ENCODE assay signal across 19 cellular contexts in the genomic region with DNA sequence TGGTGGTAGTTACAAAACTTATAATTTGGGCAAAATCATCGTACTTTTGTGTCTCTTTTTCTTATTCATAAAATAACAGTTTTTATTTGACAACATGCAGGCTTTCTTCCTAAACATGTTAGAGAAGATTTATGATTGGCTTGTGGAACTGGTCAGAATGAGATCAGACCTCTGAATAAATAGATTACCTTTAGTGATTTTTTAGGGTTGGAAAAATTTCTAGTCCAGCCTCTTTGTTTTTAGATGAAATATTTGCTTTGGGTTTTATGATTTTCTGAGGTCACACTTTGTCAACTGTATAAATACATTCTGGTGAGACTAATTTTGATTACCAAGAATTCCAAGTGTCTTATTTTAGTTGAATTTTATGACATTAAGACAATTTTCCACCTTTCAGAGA. TPM values are rescaled to one million over a fixed set of nuclear protein-coding genes. Genes with fewer than 3 reads are reported as not detected.
DNase-seq lines count a peak whose midpoint lies in the region; ATAC-seq and TF ChIP-seq lines count a peak whose summit lies in the region.
"Had no signal": no experiment of that assay in that cellular context is flagged by ENCODE, and none has a peak within 500 bp of the region (broad histone marks: within the 10 kb centered on the region; RNA-seq: fewer than 3 reads in every experiment).

No MANE protein-coding gene starts in this region.

- H3K4me3 ChIP-seq in DND-41 (ENCODE audit: low read depth in 1 of 2, low read length in 2 of 2) (no peak overlapping the region), suprapubic skin (no peak overlapping the region)
- no peak overlapping the region for H3K4me3 ChIP-seq in CD4-positive, alpha-beta memory T cell (ENCODE audit: low read length in 2 of 2)
- H3K4me3 ChIP-seq: A549, GM23248, PC-9, SJCRH30 had no signal

- 85% methylated on average over 1 of the region's 1 CpG for WGBS in suprapubic skin

- H3K27me3 Mint-ChIP-seq in activated B cell treated with CpG ODN at 0.5 μM for 24 hours = no peaks in the 10 kb centered on the region
- H3K27me3 Mint-ChIP-seq in nephron progenitor cell (ENCODE audit: low read depth, poor library complexity) = no peaks in the 10 kb centered on the region
- no peaks in the 10 kb centered on the region for H3K27me3 Mint-ChIP-seq in CD4-positive, alpha-beta memory T cell

- TF ChIP-seq POLR2A in suprapubic skin (IDR thresholded peaks at IDR 0.05) = no peak

- POLR2A ChIA-PET in activated B cell treated with CpG ODN at 0.5 μM for 24 hours (lab: Charles Lee) = interaction anchor here (0.7 to 1.7 kb wide), 5 partner anchors 13 to 88 kb away, joined by 3 to 11 read pairs (median 4); a partner anchor contains a TSS
- POLR2A ChIA-PET in CD4-positive, alpha-beta memory T cell (lab: Charles Lee; ENCODE audit: partially characterized antibody) = no interaction called here

- intact Hi-C loops in activated B cell treated with CpG ODN at 0.5 μM for 24 hours (cut with micrococcal nuclease) = no loop called here
- intact Hi-C loops in CD4-positive, alpha-beta memory T cell (cut with micrococcal nuclease) = no loop called here

- H3K27ac Mint-ChIP-seq in activated B cell treated with CpG ODN at 0.5 μM for 24 hours = peak overlapping the region; percentile 73
- peak overlapping the region; percentile 43 for H3K27ac Mint-ChIP-seq in nephron progenitor cell
- H3K27ac Mint-ChIP-seq in CD4-positive, alpha-beta memory T cell = peak overlapping the region in 2 of 7 donors; percentile 26 to 37
- H3K27ac Mint-ChIP-seq: HFFc6 had no signal

- H2AFZ ChIP-seq in DND-41 (ENCODE audit: low read depth, low read length) = no peak overlapping the region
- H2AFZ ChIP-seq: GM23248, PC-9 had no signal

- H3K36me3 ChIP-seq in DND-41 (ENCODE audit: insufficient read depth, low read length) = peaks cover 33% of the 10 kb centered on the region
- peaks cover 41% of the 10 kb centered on the region for H3K36me3 ChIP-seq in KOPT-K1 (ENCODE audit: insufficient read depth, low read length)
- H3K36me3 ChIP-seq in CD4-positive, alpha-beta memory T cell (ENCODE audit: insufficient read depth, low read length) = no peaks in the 10 kb centered on the region
- H3K36me3 ChIP-seq in suprapubic skin = peaks cover 5% of the 10 kb centered on the region
- H3K36me3 ChIP-seq: SJCRH30 had no signal

- no peaks in the 10 kb centered on the region for H3K27me3 ChIP-seq in DND-41 (ENCODE audit: insufficient read depth, low read length, poor library complexity)
- no peaks in the 10 kb centered on the region for H3K27me3 ChIP-seq in CD4-positive, alpha-beta memory T cell (ENCODE audit: insufficient read depth, low read length)
- H3K27me3 ChIP-seq in suprapubic skin = no peaks in the 10 kb centered on the region
- H3K27me3 ChIP-seq: SJCRH30 had no signal

- TF ChIP-seq CTCF in DND-41 (IDR thresholded peaks at IDR 0.05; ENCODE audit: borderline replicate concordance, extremely low read depth, low read length, poor library complexity, severe bottlenecking) = no peak
- no peak for TF ChIP-seq CTCF in activated B cell treated with CpG ODN at 0.5 μM for 24 hours (IDR thresholded peaks at IDR 0.05)
- TF ChIP-seq CTCF in nephron progenitor cell (IDR thresholded peaks at IDR 0.05) = no peak
- TF ChIP-seq CTCF in suprapubic skin (IDR thresholded peaks at IDR 0.05) = no peak

- H3K4me1 ChIP-seq in DND-41 (ENCODE audit: insufficient read depth, low read length) (peaks cover 28% of the 10 kb centered on the region), suprapubic skin (no peaks in the 10 kb centered on the region)
- peaks cover 18% of the 10 kb centered on the region for H3K4me1 ChIP-seq in CD4-positive, alpha-beta memory T cell (ENCODE audit: insufficient read depth, low read length)
- H3K4me1 ChIP-seq: SJCRH30 had no signal

- H3K79me2 ChIP-seq in DND-41 (ENCODE audit: insufficient read depth, low read length) = peaks cover 96% of the 10 kb centered on the region

- no peak overlapping the region for H3K4me2 ChIP-seq in DND-41 (ENCODE audit: insufficient read depth, low read length)
- H3K4me2 ChIP-seq: A549, PC-9 had no signal

- peaks cover 39% of the 10 kb centered on the region for H3K4me1 Mint-ChIP-seq in activated B cell treated with CpG ODN at 0.5 μM for 24 hours
- peaks cover 21% of the 10 kb centered on the region for H3K4me1 Mint-ChIP-seq in nephron progenitor cell
- H3K4me1 Mint-ChIP-seq in CD4-positive, alpha-beta memory T cell = peaks cover 16 to 32% (median 18%) of the 10 kb centered on the region in 4 donors

- no peak for TF ChIP-seq EP300 in suprapubic skin (IDR thresholded peaks at IDR 0.05)

- CTCF ChIA-PET in activated B cell treated with CpG ODN at 0.5 μM for 24 hours (lab: Charles Lee) = no interaction called here
- CTCF ChIA-PET in CD4-positive, alpha-beta memory T cell (lab: Charles Lee; ENCODE audit: partially characterized antibody) = interaction anchor here (1.0 to 1.6 kb wide), 2 partner anchors 29 to 79 kb away, joined by 3 read pairs; a partner anchor contains a TSS

- H4K20me1 ChIP-seq in DND-41 (ENCODE audit: insufficient read depth, low read length) = peaks cover 32% of the 10 kb centered on the region; the same call in 1 of the 2 replicates

- H3K9me3 Mint-ChIP-seq in activated B cell treated with CpG ODN at 0.5 μM for 24 hours = no peaks in the 10 kb centered on the region
- peaks cover 10% of the 10 kb centered on the region for H3K9me3 Mint-ChIP-seq in nephron progenitor cell
- H3K9me3 Mint-ChIP-seq in CD4-positive, alpha-beta memory T cell = peaks cover 0 to 3% (median 0%) of the 10 kb centered on the region in 8 donors
- H3K9me3 Mint-ChIP-seq: HFFc6 had no signal

- ATAC-seq in DND-41 (ENCODE audit: insufficient read depth, low read depth) = no peak
- no peak for ATAC-seq in activated B cell treated with CpG ODN at 0.5 μM for 24 hours (ENCODE audit: low read depth)
- ATAC-seq: A549 had no signal

- H3K4me3 Mint-ChIP-seq in activated B cell treated with CpG ODN at 0.5 μM for 24 hours (no peak overlapping the region), nephron progenitor cell (no peak overlapping the region)
- no peak overlapping the region for H3K4me3 Mint-ChIP-seq in CD4-positive, alpha-beta memory T cell
- H3K4me3 Mint-ChIP-seq: HFFc6 had no signal

- H3K9ac ChIP-seq in DND-41 (ENCODE audit: low read depth, low read length) = no peak overlapping the region
- H3K9ac ChIP-seq: GM23248 had no signal

- H3K9me3 ChIP-seq in DND-41 (ENCODE audit: insufficient read depth, low read length, severe bottlenecking) (no peaks in the 10 kb centered on the region), KOPT-K1 (ENCODE audit: insufficient read depth, low read length, poor library complexity, severe bottlenecking) (peaks cover 13% of the 10 kb centered on the region), suprapubic skin (no peaks in the 10 kb centered on the region)
- no peaks in the 10 kb centered on the region for H3K9me3 ChIP-seq in CD4-positive, alpha-beta memory T cell (ENCODE audit: control insufficient read depth in 1 of 2, low read length in 2 of 2)
- H3K9me3 ChIP-seq: A549, SJCRH30 had no signal

- H3K36me3 Mint-ChIP-seq in activated B cell treated with CpG ODN at 0.5 μM for 24 hours (ENCODE audit: low read depth) (no peaks in the 10 kb centered on the region), nephron progenitor cell (ENCODE audit: low read depth) (peaks cover 70% of the 10 kb centered on the region)
- H3K36me3 Mint-ChIP-seq in CD4-positive, alpha-beta memory T cell = peaks cover 3 to 4% of the 10 kb centered on the region in 2 donors

- DNase-seq in DND-41 = no peak
- no peak for DNase-seq in activated B cell treated with CpG ODN at 0.5 μM for 24 hours
- DNase-seq in nephron progenitor cell = no peak
- no peak for DNase-seq in H4 (ENCODE audit: low spot score)
- no peak for DNase-seq in CD4-positive, alpha-beta memory T cell
- DNase-seq in suprapubic skin (ENCODE audit: low spot score in 2 of 2) = no peak
- DNase-seq: C1 segment of cervical spinal cord; DMS 273 treated with DMSO at 0.1 percent for 48 hours; GM23248; HFFc6; NCI-H1417 treated with DMSO at 0.1 percent for 48 hours; NCI-H1930; NCI-H69; NK-92 treated with Interleukin-12 subunit alpha and Interleukin-12 subunit beta, amount 100 ng/mL, for 24 hours; PC-9; SJCRH30; SW 1271 had no signal

- H3K27ac ChIP-seq in DND-41 (ENCODE audit: low read length) = peak overlapping the region; percentile 30; the same call in 1 of the 2 replicates
- H3K27ac ChIP-seq in KOPT-K1 (ENCODE audit: low read depth, low read length, poor library complexity, severe bottlenecking) = peak overlapping the region; percentile 10
- H3K27ac ChIP-seq in CD4-positive, alpha-beta memory T cell (ENCODE audit: low read depth, low read length) = no peak overlapping the region
- H3K27ac ChIP-seq in suprapubic skin = no peak overlapping the region
- H3K27ac ChIP-seq: A549, GM23248, PC-9, SJCRH30 had no signal

RNA-seq across cellular contexts. Expression of a gene that starts 29.2 kb away (rescaled TPM):
- total RNA-seq in activated B cell treated with CpG ODN at 0.5 μM for 24 hours (22.2 and 23.4 TPM in 2 replicates), suprapubic skin (10 to 100 TPM in 3 of 4 donors, 1 to 10 TPM in 1; 9.5 to 20.8 (median 15.0) TPM)
- 5.9 and 6.0 TPM in 2 replicates for total RNA-seq in H4 (2014; rRNA removed; shearing (Covaris generic))
- 10 to 100 TPM; 10.2 to 10.8 TPM for total RNA-seq in CD4-positive, alpha-beta memory T cell
- polyA plus RNA-seq in CD4-positive, alpha-beta memory T cell = 1 to 10 TPM in 1 of 2 donors, under 1 TPM in 1; 0.58 to 1.7 TPM

Comparison
In these comparisons a context has a peak if more than half of its experiments do, and no peak if none do; other contexts are left out.
1. H3K27ac ChIP-seq: peak in DND-41 (single experiment) and KOPT-K1 (single experiment); none in CD4-positive, alpha-beta memory T cell (single experiment) and suprapubic skin (single experiment).